8 cellular contexts compared by ENCODE assay signal in genomic region chr3:124078978-124079911, GRCh38. TPM values are rescaled to one million over a fixed set of nuclear protein-coding genes. Genes with fewer than 3 reads are reported as not detected.
DNase-seq lines count a peak whose midpoint lies in the region; ATAC-seq and TF ChIP-seq lines count a peak whose summit lies in the region.

No MANE protein-coding gene starts in this region.

- H3K36me3 ChIP-seq in WERI-Rb-1 = no peaks in the 10 kb centered on the region

- no peak overlapping the region for H3K27ac ChIP-seq in WERI-Rb-1

- peak; percentile 53 for ATAC-seq in Right ventricle myocardium superior (ENCODE audit: poor library complexity)
- peak; percentile 30 to 42 for ATAC-seq in left cardiac atrium
- no peak for ATAC-seq in GM21737 (IDR thresholded peaks at IDR 0.05; ENCODE audit: unreplicated experiment)
- no peak for ATAC-seq in HG03520 (IDR thresholded peaks at IDR 0.05; ENCODE audit: unreplicated experiment)

- H3K27me3 ChIP-seq in WERI-Rb-1 (ENCODE audit: insufficient read depth, low read depth, severe bottlenecking) = no peaks in the 10 kb centered on the region

- TF ChIP-seq CTCF in NB4 (IDR thresholded peaks at IDR 0.05; ENCODE audit: low read depth, low read length) (peak; percentile 62), WERI-Rb-1 (IDR thresholded peaks at IDR 0.05; ENCODE audit: low read depth, low read length) (peak; percentile 35; the same call in 1 of the 2 replicates)

- intact Hi-C loops in Right ventricle myocardium superior (cut with DNase I) (loop anchor here (2.0 kb wide), 1 partner anchor 62 kb away; no protein-coding TSS in a partner anchor), cardiac septum (cut with DNase I) (loop anchor here (2.0 to 5.0 kb wide), 3 partner anchors 46 to 388 kb away; partner anchors contain the start of gene KALRN), left cardiac atrium (cut with DNase I) (loop anchor here (5.0 kb wide), 1 partner anchor 62 kb away; no protein-coding TSS in a partner anchor)

- no peak for TF ChIP-seq POLR2A in NB4 (IDR thresholded peaks at IDR 0.05; ENCODE audit: extremely low read depth, insufficient read length)

- no peak overlapping the region for H3K4me3 ChIP-seq in NB4 (ENCODE audit: low read depth, low read length)
- no peak overlapping the region for H3K4me3 ChIP-seq in WERI-Rb-1 (ENCODE audit: low read depth, low read length)

- H3K9me3 ChIP-seq in WERI-Rb-1 (ENCODE audit: severe bottlenecking) = no peaks in the 10 kb centered on the region

- no peak for DNase-seq in Right ventricle myocardium superior
- DNase-seq in cardiac septum (ENCODE audit: low spot score) = no peak
- DNase-seq in NB4 (ENCODE audit: low read depth) = peak; percentile 31
- peak; percentile 19 for DNase-seq in WERI-Rb-1
- no peak for DNase-seq in left cardiac atrium
- peak; percentile 21 for DNase-seq in stromal cell of bone marrow (ENCODE audit: low read depth)

RNA-seq across cellular contexts. Expression of gene KALRN, which starts 46.1 kb away (rescaled TPM):
- total RNA-seq in Right ventricle myocardium superior (66.3 TPM), cardiac septum (139 TPM), left cardiac atrium (10 to 100 TPM; 28.0 to 40.5 TPM)

Comparison
In these comparisons a context has a peak if more than half of its experiments do, and no peak if none do; other contexts are left out.
1. ATAC-seq: peak in Right ventricle myocardium superior (single experiment) and left cardiac atrium (2 of 2); none in GM21737 (single experiment) and HG03520 (single experiment).
2. DNase-seq: peak in NB4 (single experiment), WERI-Rb-1 (single experiment) and stromal cell of bone marrow (single experiment); none in Right ventricle myocardium superior (single experiment), cardiac septum (single experiment) and left cardiac atrium (single experiment).